1 cellular context compared by ENCODE assay signal in genomic region chr6:44074383-44075136, GRCh38.
TF ChIP-seq lines count a peak whose summit lies in the region.

No MANE protein-coding gene starts in this region.

TF ChIP-seq in HepG2, 621 proteins besides CTCF, POLR2A, EP300 and RAD21 (continued from another document):
- TF ChIP-seq TFDP2 (CRISPR knock-in tag; IDR thresholded peaks at IDR 0.05), result peak; percentile 74
- TF ChIP-seq ZNF589 (CRISPR knock-in tag; conservative IDR thresholded peaks at IDR 0.05), result peak; percentile 2; the same call in 1 of the 2 replicates
- peak; percentile 72; the same call in 1 of the 2 replicates for TF ChIP-seq ZBTB14 (CRISPR knock-in tag; IDR thresholded peaks at IDR 0.05)
- peak; percentile 15 for TF ChIP-seq SRSF1 (optimal IDR thresholded peaks at IDR 0.05; ENCODE audit: low read depth, low read length)
- TF ChIP-seq TEAD2 (CRISPR knock-in tag; IDR thresholded peaks at IDR 0.05), result no peak
- peak; percentile 61 for TF ChIP-seq YY1 (IDR thresholded peaks at IDR 0.05; ENCODE audit: insufficient read depth, insufficient replicate concordance, low read depth, low read length)
- TF ChIP-seq ATF7 (IDR thresholded peaks at IDR 0.05), result no peak
- TF ChIP-seq ATF7 (CRISPR knock-in tag; IDR thresholded peaks at IDR 0.05), result no peak; the same call in 1 of the 2 replicates
- TF ChIP-seq MIER2 (CRISPR knock-in tag; IDR thresholded peaks at IDR 0.05), result peak; percentile 73
- peak; percentile 72 for TF ChIP-seq PPARG (CRISPR knock-in tag; conservative IDR thresholded peaks at IDR 0.05)
- peak; percentile 78; the same call in 1 of the 2 replicates for TF ChIP-seq ZNF646 (CRISPR knock-in tag; IDR thresholded peaks at IDR 0.05)
